In the genomic region with DNA sequence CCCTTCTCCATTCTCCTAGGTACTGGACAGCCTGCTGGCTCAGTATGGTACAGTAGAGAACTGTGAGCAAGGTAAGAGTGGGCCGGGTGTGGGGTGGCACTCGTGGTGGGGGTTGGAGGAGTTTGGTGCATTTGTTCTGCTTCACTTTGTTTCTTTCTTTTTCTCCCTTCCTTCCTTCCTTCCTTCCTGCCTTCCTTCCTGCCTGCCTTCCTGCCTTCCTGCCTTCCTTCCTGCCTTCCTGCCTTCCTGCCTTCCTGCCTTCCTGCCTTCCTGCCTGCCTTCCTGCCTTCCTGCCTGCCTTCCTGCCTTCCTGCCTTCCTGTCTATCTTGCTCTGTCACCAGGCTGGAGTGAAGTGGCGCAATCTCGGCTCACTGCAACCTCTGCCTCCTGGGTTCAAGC, we compare ENCODE assay signal across 7 cellular contexts. TPM values are rescaled to one million over a fixed set of nuclear protein-coding genes. Genes with fewer than 3 reads are reported as not detected.
"Had no signal": no experiment of that assay in that cellular context is flagged by ENCODE, and none has a peak within 500 bp of the region (broad histone marks: within the 10 kb centered on the region; RNA-seq: fewer than 3 reads in every experiment).

No MANE protein-coding gene starts in this region.

RNA-seq across cellular contexts. Expression of a gene that starts 29.3 kb away (rescaled TPM):
- total RNA-seq: activated CD4-positive, alpha-beta T cell treated with anti-CD3 and anti-CD28 coated beads, Interleukin-2, amount 10 ng/mL, durations not matched to agents 24 days and 14 days; activated CD8-positive, alpha-beta memory T cell treated with anti-CD3 and anti-CD28 coated beads, Interleukin-2, amount 10 ng/mL, durations not matched to agents 7 days and 5 days; activated T-helper 1 cell treated with anti-CD3 and anti-CD28 coated beads, Interleukin-12 subunit alpha, Interleukin-12 subunit beta, Interleukin-2, Interleukin-4 antibody, amounts not matched to agents 30 ng/mL and 10 ng/mL and 1 ng/mL, durations not matched to agents 14 hours and 24 hours and 36 hours; ascending aorta; Right ventricle myocardium superior had no signal

RNA-seq across cellular contexts. Expression of a gene that starts 58.1 kb away (rescaled TPM):
- total RNA-seq: activated B cell treated with CpG ODN at 0.5 μM for 24 hours; activated CD4-positive, alpha-beta T cell treated with anti-CD3 and anti-CD28 coated beads, Interleukin-2, amount 10 ng/mL, durations not matched to agents 24 days and 14 days; activated CD8-positive, alpha-beta memory T cell treated with anti-CD3 and anti-CD28 coated beads, Interleukin-2, amount 10 ng/mL, durations not matched to agents 7 days and 5 days; activated T-helper 1 cell treated with anti-CD3 and anti-CD28 coated beads, Interleukin-12 subunit alpha, Interleukin-12 subunit beta, Interleukin-2, Interleukin-4 antibody, amounts not matched to agents 30 ng/mL and 10 ng/mL and 1 ng/mL, durations not matched to agents 14 hours and 24 hours and 36 hours; ascending aorta; Peyer's patch; Right ventricle myocardium superior had no signal
